1 cellular context compared by ENCODE assay signal in genomic region chr2:216499641-216500218, GRCh38.
TF ChIP-seq lines count a peak whose summit lies in the region.

No MANE protein-coding gene starts in this region.

TF ChIP-seq in GM23338, 12 proteins besides CTCF, POLR2A, EP300 and RAD21 (continued from another document):
- TF ChIP-seq, protein P1, sequence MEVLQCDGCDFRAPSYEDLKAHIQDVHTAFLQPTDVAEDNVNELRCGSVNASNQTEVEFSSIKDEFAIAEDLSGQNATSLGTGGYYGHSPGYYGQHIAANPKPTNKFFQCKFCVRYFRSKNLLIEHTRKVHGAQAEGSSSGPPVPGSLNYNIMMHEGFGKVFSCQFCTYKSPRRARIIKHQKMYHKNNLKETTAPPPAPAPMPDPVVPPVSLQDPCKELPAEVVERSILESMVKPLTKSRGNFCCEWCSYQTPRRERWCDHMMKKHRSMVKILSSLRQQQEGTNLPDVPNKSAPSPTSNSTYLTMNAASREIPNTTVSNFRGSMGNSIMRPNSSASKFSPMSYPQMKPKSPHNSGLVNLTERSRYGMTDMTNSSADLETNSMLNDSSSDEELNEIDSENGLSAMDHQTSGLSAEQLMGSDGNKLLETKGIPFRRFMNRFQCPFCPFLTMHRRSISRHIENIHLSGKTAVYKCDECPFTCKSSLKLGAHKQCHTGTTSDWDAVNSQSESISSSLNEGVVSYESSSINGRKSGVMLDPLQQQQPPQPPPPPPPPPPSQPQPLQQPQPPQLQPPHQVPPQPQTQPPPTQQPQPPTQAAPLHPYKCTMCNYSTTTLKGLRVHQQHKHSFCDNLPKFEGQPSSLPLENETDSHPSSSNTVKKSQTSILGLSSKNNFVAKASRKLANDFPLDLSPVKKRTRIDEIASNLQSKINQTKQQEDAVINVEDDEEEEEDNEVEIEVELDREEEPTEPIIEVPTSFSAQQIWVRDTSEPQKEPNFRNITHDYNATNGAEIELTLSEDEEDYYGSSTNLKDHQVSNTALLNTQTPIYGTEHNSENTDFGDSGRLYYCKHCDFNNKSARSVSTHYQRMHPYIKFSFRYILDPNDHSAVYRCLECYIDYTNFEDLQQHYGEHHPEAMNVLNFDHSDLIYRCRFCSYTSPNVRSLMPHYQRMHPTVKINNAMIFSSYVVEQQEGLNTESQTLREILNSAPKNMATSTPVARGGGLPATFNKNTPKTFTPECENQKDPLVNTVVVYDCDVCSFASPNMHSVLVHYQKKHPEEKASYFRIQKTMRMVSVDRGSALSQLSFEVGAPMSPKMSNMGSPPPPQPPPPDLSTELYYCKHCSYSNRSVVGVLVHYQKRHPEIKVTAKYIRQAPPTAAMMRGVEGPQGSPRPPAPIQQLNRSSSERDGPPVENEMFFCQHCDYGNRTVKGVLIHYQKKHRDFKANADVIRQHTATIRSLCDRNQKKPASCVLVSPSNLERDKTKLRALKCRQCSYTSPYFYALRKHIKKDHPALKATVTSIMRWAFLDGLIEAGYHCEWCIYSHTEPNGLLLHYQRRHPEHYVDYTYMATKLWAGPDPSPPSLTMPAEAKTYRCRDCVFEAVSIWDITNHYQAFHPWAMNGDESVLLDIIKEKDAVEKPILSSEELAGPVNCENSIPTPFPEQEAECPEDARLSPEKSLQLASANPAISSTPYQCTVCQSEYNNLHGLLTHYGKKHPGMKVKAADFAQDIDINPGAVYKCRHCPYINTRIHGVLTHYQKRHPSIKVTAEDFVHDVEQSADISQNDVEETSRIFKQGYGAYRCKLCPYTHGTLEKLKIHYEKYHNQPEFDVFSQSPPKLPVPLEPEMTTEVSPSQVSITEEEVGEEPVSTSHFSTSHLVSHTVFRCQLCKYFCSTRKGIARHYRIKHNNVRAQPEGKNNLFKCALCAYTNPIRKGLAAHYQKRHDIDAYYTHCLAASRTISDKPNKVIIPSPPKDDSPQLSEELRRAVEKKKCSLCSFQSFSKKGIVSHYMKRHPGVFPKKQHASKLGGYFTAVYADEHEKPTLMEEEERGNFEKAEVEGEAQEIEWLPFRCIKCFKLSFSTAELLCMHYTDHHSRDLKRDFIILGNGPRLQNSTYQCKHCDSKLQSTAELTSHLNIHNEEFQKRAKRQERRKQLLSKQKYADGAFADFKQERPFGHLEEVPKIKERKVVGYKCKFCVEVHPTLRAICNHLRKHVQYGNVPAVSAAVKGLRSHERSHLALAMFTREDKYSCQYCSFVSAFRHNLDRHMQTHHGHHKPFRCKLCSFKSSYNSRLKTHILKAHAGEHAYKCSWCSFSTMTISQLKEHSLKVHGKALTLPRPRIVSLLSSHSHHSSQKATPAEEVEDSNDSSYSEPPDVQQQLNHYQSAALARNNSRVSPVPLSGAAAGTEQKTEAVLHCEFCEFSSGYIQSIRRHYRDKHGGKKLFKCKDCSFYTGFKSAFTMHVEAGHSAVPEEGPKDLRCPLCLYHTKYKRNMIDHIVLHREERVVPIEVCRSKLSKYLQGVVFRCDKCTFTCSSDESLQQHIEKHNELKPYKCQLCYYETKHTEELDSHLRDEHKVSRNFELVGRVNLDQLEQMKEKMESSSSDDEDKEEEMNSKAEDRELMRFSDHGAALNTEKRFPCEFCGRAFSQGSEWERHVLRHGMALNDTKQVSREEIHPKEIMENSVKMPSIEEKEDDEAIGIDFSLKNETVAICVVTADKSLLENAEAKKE (CRISPR knock-in tag; IDR thresholded peaks at IDR 0.05), result no peak
- no peak for TF ChIP-seq CREB1 (CRISPR knock-in tag; IDR thresholded peaks at IDR 0.05; ENCODE audit: low read depth)
